ENCODE assay signal across 20 cellular contexts in the genomic region with DNA sequence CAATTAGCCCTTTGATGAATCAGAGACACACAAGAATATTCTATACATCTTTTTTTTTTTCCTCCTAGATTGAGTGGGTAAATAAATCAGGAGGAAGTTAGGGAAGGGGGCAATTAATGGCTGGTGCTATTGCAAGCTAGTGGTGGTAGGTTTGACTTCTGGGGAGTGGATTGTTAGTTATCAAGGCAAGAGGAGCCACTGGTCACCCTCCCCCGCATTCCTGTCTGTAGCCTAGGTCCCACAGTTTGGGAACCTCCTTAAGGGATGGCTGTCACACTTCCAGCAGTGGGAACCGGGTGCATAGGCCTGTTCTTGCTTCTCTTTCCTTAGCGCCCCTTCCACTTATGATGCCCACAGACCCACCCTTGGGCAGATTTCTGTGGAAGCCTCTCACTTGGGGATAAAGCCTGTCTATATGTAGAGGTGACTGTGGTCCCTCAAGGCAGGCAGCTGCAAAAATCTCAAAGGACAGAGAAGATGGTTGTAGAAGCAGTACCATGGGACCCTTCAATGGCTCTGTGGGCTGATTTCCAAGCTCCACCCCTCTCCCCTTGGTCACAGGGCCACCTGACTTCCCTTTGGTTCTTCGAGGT. TPM values are rescaled to one million over a fixed set of nuclear protein-coding genes. Genes with fewer than 3 reads are reported as not detected.
"Had no signal": no experiment of that assay in that cellular context is flagged by ENCODE, and none has a peak within 500 bp of the region (broad histone marks: within the 10 kb centered on the region; RNA-seq: fewer than 3 reads in every experiment).

No MANE protein-coding gene starts in this region.

- H3K27ac ChIP-seq: cardiac muscle cell, heart left ventricle, tibial artery, vagina had no signal

- H3K27me3 Mint-ChIP-seq: activated naive CD8-positive, alpha-beta T cell treated with anti-CD3 and anti-CD28 coated beads, Interleukin-2, amount 50 U/mL, for 24 hours; dendritic cell treated with granulocyte-macrophage colony-stimulating factor and Interleukin-4, amounts not matched to agents 40 ng/mL and 50 ng/mL, for 4 days; stimulated activated naive CD8-positive, alpha-beta T cell treated with anti-CD3 and anti-CD28 coated beads, Interleukin-15, Interleukin-2, amounts not matched to agents 100 ng/mL and 50 ng/mL, for 24 hours had no signal

- H3K9me3 Mint-ChIP-seq: activated naive CD4-positive, alpha-beta T cell treated with anti-CD3 and anti-CD28 coated beads, Interleukin-2, amount 10 ng/mL, durations not matched to agents 7 days and 5 days; activated naive CD8-positive, alpha-beta T cell treated with anti-CD3 and anti-CD28 coated beads, Interleukin-2, amount 50 U/mL, for 24 hours; dendritic cell treated with granulocyte-macrophage colony-stimulating factor and Interleukin-4, amounts not matched to agents 40 ng/mL and 50 ng/mL, for 4 days; stimulated activated naive CD8-positive, alpha-beta T cell treated with anti-CD3 and anti-CD28 coated beads, Interleukin-15, Interleukin-2, amounts not matched to agents 100 ng/mL and 50 ng/mL, for 24 hours; WTC11 had no signal

- H3K36me3 ChIP-seq: cardiac muscle cell, heart left ventricle, tibial artery, vagina had no signal

- H3K27ac Mint-ChIP-seq: activated naive CD4-positive, alpha-beta T cell treated with anti-CD3 and anti-CD28 coated beads, Interleukin-2, amount 10 ng/mL, durations not matched to agents 7 days and 5 days; activated naive CD8-positive, alpha-beta T cell treated with anti-CD3 and anti-CD28 coated beads, Interleukin-2, amount 50 U/mL, for 24 hours; dendritic cell treated with granulocyte-macrophage colony-stimulating factor and Interleukin-4, amounts not matched to agents 40 ng/mL and 50 ng/mL, for 4 days; progenitor cell of endocrine pancreas; stimulated activated naive CD8-positive, alpha-beta T cell treated with anti-CD3 and anti-CD28 coated beads, Interleukin-15, Interleukin-2, amounts not matched to agents 100 ng/mL and 50 ng/mL, for 24 hours; WTC11 had no signal

- DNase-seq: activated CD8-positive, alpha-beta memory T cell treated with anti-CD3 and anti-CD28 coated beads for 24 hours; activated naive CD4-positive, alpha-beta T cell treated with anti-CD3 and anti-CD28 coated beads, Interleukin-2, amount 10 ng/mL, durations not matched to agents 7 days and 5 days; activated naive CD8-positive, alpha-beta T cell treated with anti-CD3 and anti-CD28 coated beads, Interleukin-2, amount 50 U/mL, for 24 hours; activated T-cell treated with anti-CD3 and anti-CD28 coated beads, Interleukin-2, amount 50 U/mL, for 48 hours; effector CD4-positive, alpha-beta T cell; heart left ventricle; islet precursor cell; left cardiac atrium; mesenchymal stem cell; retina; stimulated activated CD4-positive, alpha-beta T cell treated with anti-CD3 and anti-CD28 coated beads, Interleukin-4, amount 100 ng/mL, for 24 hours; T-helper 1 cell had no signal

- H3K4me3 ChIP-seq: cardiac muscle cell, heart left ventricle, tibial artery, vagina had no signal

- H3K4me3 Mint-ChIP-seq: activated naive CD4-positive, alpha-beta T cell treated with anti-CD3 and anti-CD28 coated beads, Interleukin-2, amount 10 ng/mL, durations not matched to agents 7 days and 5 days; activated naive CD8-positive, alpha-beta T cell treated with anti-CD3 and anti-CD28 coated beads, Interleukin-2, amount 50 U/mL, for 24 hours; dendritic cell treated with granulocyte-macrophage colony-stimulating factor and Interleukin-4, amounts not matched to agents 40 ng/mL and 50 ng/mL, for 4 days; stimulated activated naive CD8-positive, alpha-beta T cell treated with anti-CD3 and anti-CD28 coated beads, Interleukin-15, Interleukin-2, amounts not matched to agents 100 ng/mL and 50 ng/mL, for 24 hours; WTC11 had no signal

- ATAC-seq: activated naive CD8-positive, alpha-beta T cell treated with anti-CD3 and anti-CD28 coated beads, Interleukin-2, amount 50 U/mL, for 24 hours; heart left ventricle; left cardiac atrium; WTC11 had no signal

- H3K27me3 ChIP-seq: cardiac muscle cell, heart left ventricle, tibial artery, vagina had no signal

- H3K36me3 Mint-ChIP-seq: WTC11 had no signal

- H3K9me3 ChIP-seq: heart left ventricle, tibial artery, vagina had no signal

RNA-seq across cellular contexts. Expression of a gene that starts 29.8 kb away (rescaled TPM):
- total RNA-seq: mononuclear cell had no signal
